In genomic region chr6:17706580-17707370, GRCh38 we compare ENCODE assay signal across 8 cellular contexts. TPM values are rescaled to one million over a fixed set of nuclear protein-coding genes. Genes with fewer than 3 reads are reported as not detected.
DNase-seq lines count a peak whose midpoint lies in the region; ATAC-seq and TF ChIP-seq lines count a peak whose summit lies in the region.

TSS of gene NUP153 (minus strand) at chr6:17706925. CDS start at chr6:17706387, 538 bp downstream.

- H3K79me2 ChIP-seq in Karpas-422 (ENCODE audit: low read length): peaks cover 49% of the 10 kb centered on the region

- H3K9ac ChIP-seq in Karpas-422 (ENCODE audit: low read length): peak within 1 kb of the TSS; percentile 98

- TF ChIP-seq POLR2A in esophagus squamous epithelium (IDR thresholded peaks at IDR 0.05): peak in 3 of 4 donors; percentile 91 to 97 (median 96)

- peak within 1 kb of the TSS; percentile 76 for H2AFZ ChIP-seq in Karpas-422 (ENCODE audit: low read length)

- peaks cover 10% of the 10 kb centered on the region; the same call in 1 of the 2 replicates for H4K20me1 ChIP-seq in Karpas-422 (ENCODE audit: insufficient read depth, low read depth, low read length)

- no peaks in the 10 kb centered on the region for H3K9me3 ChIP-seq in Karpas-422 (ENCODE audit: low read length)
- H3K9me3 ChIP-seq in esophagus squamous epithelium: no peaks in the 10 kb centered on the region

- no peaks in the 10 kb centered on the region for H3K9me2 ChIP-seq in Karpas-422 (replicated peaks; ENCODE audit: insufficient read depth, low read length)

- peak; percentile 66 for ATAC-seq in GM21825 (IDR thresholded peaks at IDR 0.05; ENCODE audit: unreplicated experiment)

- H3K4me1 ChIP-seq in Karpas-422 (ENCODE audit: low read length): peaks cover 39% of the 10 kb centered on the region
- peaks cover 24 to 52% (median 25%) of the 10 kb centered on the region in 3 donors for H3K4me1 ChIP-seq in esophagus squamous epithelium

- H3K36me3 ChIP-seq in Karpas-422 (ENCODE audit: insufficient read depth, low read length) (no peaks in the 10 kb centered on the region), esophagus squamous epithelium (no peaks in the 10 kb centered on the region)

- TF ChIP-seq CTCF in esophagus squamous epithelium (IDR thresholded peaks at IDR 0.05): peak in 3 of 6 experiments; percentile 5 to 38 (median 16)

- intact Hi-C loops in esophagus squamous epithelium (cut with DNase I): no loop called here

- H3K4me2 ChIP-seq in Karpas-422 (ENCODE audit: low read depth, low read length, poor library complexity, severe bottlenecking): peak within 1 kb of the TSS; percentile 93

- DNase-seq in DMS79 treated with DMSO at 0.1 percent for 48 hours (lab: John Stamatoyannopoulos, UW) (peak; percentile 91), Karpas-422 (peak; percentile 99), RKO (ENCODE audit: low spot score) (peak; percentile 97), activated T-helper 1 cell treated with Interleukin-2 at 50 U/mL for 16 hours (ENCODE audit: low read depth) (peak; percentile 100), esophagus squamous epithelium (lab: John Stamatoyannopoulos, UW) (peak; percentile 96), myocyte (ENCODE audit: low read depth) (peak; percentile 99)
- DNase-seq in stimulated activated CD8-positive, alpha-beta memory T cell treated with anti-CD3 and anti-CD28 coated beads, Interleukin-7, amount 100 ng/mL, for 48 hours (ENCODE audit: extremely low read depth in 1 of 2, low read depth in 1 of 2): peak; percentile 96 to 98

- WGBS in esophagus squamous epithelium, 2 donors: 2% methylated on average over 11 to 13 of the region's 69 CpGs

- H3K27me3 ChIP-seq in Karpas-422 (ENCODE audit: low read length) (no peaks in the 10 kb centered on the region), esophagus squamous epithelium (no peaks in the 10 kb centered on the region)

- peak within 1 kb of the TSS; percentile 84 for H3K27ac ChIP-seq in Karpas-422 (ENCODE audit: low read length)
- H3K27ac ChIP-seq in esophagus squamous epithelium: peak within 1 kb of the TSS; percentile 97 to 100 (median 100)

- H3K4me3 ChIP-seq in Karpas-422 (ENCODE audit: low read length): peak within 1 kb of the TSS; percentile 74
- peak within 1 kb of the TSS; percentile 81 to 99 (median 88) for H3K4me3 ChIP-seq in esophagus squamous epithelium

RNA-seq across cellular contexts. Expression of gene NUP153, which starts in this region (rescaled TPM):
- 29.0 and 53.0 TPM in 2 replicates for total RNA-seq in Karpas-422 (2014; rRNA removed; shearing (Covaris generic); ENCODE audit: low replicate concordance)
- total RNA-seq in esophagus squamous epithelium (10 to 100 TPM; 27.7 to 49.4 (median 40.6) TPM), myocyte (31.0 and 32.5 TPM in 2 replicates)
- polyA plus RNA-seq in myocyte (2012): 12.2 TPM

Comparison
In these comparisons a context has a peak if more than half of its experiments do, and no peak if none do; other contexts are left out.
1. Peak in every context shown above with its lines: DNase-seq, ATAC-seq, H3K4me3 ChIP-seq and H3K27ac ChIP-seq.